ENCODE assay signal across 20 cellular contexts in genomic region chr2:159004849-159005248, GRCh38. TPM values are rescaled to one million over a fixed set of nuclear protein-coding genes. Genes with fewer than 3 reads are reported as not detected.
DNase-seq lines count a peak whose midpoint lies in the region; ATAC-seq and TF ChIP-seq lines count a peak whose summit lies in the region.
"Had no signal": no experiment of that assay in that cellular context is flagged by ENCODE, and none has a peak within 500 bp of the region (broad histone marks: within the 10 kb centered on the region; RNA-seq: fewer than 3 reads in every experiment).

No MANE protein-coding gene starts in this region.

- POLR2A ChIA-PET in Panc1 (lab: Charles Lee) = no interaction called here

- H3K27ac ChIP-seq in Panc1 (ENCODE audit: low read length) = no peak overlapping the region
- H3K27ac ChIP-seq in endodermal cell (ENCODE audit: low read depth, low read length) = no peak overlapping the region
- H3K27ac ChIP-seq: BLaER1, C4-2B had no signal

- no peak for TF ChIP-seq CTCF in Panc1 (IDR thresholded peaks at IDR 0.05)
- TF ChIP-seq CTCF in endodermal cell (conservative IDR thresholded peaks at IDR 0.05) = no peak

- peaks cover 30% of the 10 kb centered on the region for H3K36me3 Mint-ChIP-seq in endodermal cell (ENCODE audit: low read depth)
- H3K36me3 Mint-ChIP-seq: CD4-positive, CD25-positive, alpha-beta regulatory T cell; CD8-positive, alpha-beta T cell had no signal

- no peak overlapping the region for H3K9ac ChIP-seq in endodermal cell (ENCODE audit: extremely low read depth, low read length, poor library complexity, severe bottlenecking)
- H3K9ac ChIP-seq: BLaER1 had no signal

- no peaks in the 10 kb centered on the region for H3K27me3 Mint-ChIP-seq in endodermal cell (ENCODE audit: insufficient read depth)
- H3K27me3 Mint-ChIP-seq: CD4-positive, CD25-positive, alpha-beta regulatory T cell had no signal

- H3K9me3 ChIP-seq in Panc1 (ENCODE audit: control insufficient read depth, insufficient read depth, low read depth, low read length) = no peaks in the 10 kb centered on the region
- peaks cover 68% of the 10 kb centered on the region for H3K9me3 ChIP-seq in endodermal cell (ENCODE audit: control insufficient read depth, low read length)

- BruUV-seq in Panc1 (replicated peaks; lab: Mats Ljungman, UMichigan) = TSS peak; percentile 12

- H3K27ac Mint-ChIP-seq in endodermal cell = no peak overlapping the region
- H3K27ac Mint-ChIP-seq: B cell; CD4-positive, CD25-positive, alpha-beta regulatory T cell; CD8-positive, alpha-beta T cell; GM23338; H9 had no signal

- CTCF ChIA-PET in Panc1 (lab: Charles Lee) = no interaction called here

- DNase-seq in Panc1 (ENCODE audit: low read depth, low spot score) = no peak
- no peak for DNase-seq in endodermal cell
- DNase-seq in myocyte (ENCODE audit: low read depth) = peak; percentile 60
- DNase-seq in stimulated activated CD4-positive, alpha-beta T cell treated with anti-CD3 and anti-CD28 coated beads, Interleukin-15, amount 100 ng/mL, for 24 hours = no peak
- no peak for DNase-seq in LoVo (ENCODE audit: low spot score)
- DNase-seq: Caco-2; CD4-positive, CD25-positive, alpha-beta regulatory T cell; CD8-positive, alpha-beta T cell; DMS79; EL; GDM1; H9; HFFc6 had no signal

- H3K4me1 ChIP-seq in Panc1 (ENCODE audit: control insufficient read depth, insufficient read depth, low read length) (peaks cover 4% of the 10 kb centered on the region; the same call in 1 of the 2 replicates), endodermal cell (ENCODE audit: control insufficient read depth, insufficient read depth, low read length) (peaks cover 6% of the 10 kb centered on the region)
- H3K4me1 ChIP-seq: Caco-2 had no signal

- no peak overlapping the region for H3K4me3 Mint-ChIP-seq in endodermal cell
- H3K4me3 Mint-ChIP-seq: B cell; CD8-positive, alpha-beta T cell; GM23338; H9; HFFc6 had no signal

- peaks cover 32% of the 10 kb centered on the region for H3K9me3 Mint-ChIP-seq in endodermal cell
- H3K9me3 Mint-ChIP-seq: HFFc6 had no signal

- H3K27me3 ChIP-seq in Panc1 (ENCODE audit: control insufficient read depth, insufficient read depth, low read length) (no peaks in the 10 kb centered on the region), endodermal cell (ENCODE audit: control insufficient read depth, insufficient read depth, low read length, poor library complexity, severe bottlenecking) (no peaks in the 10 kb centered on the region)
- H3K27me3 ChIP-seq: BLaER1 had no signal

- in situ Hi-C loops in Panc1 (cut with HindIII; ENCODE audit: low pct_unique_long_range_greater_than_20kb, low sequenced_read_pairs) = no loop called here

- ATAC-seq in Panc1 (no peak), GM21381 (IDR thresholded peaks at IDR 0.05; ENCODE audit: unreplicated experiment) (no peak)
- ATAC-seq: CD8-positive, alpha-beta T cell; GM12878; GM23338; HCT116 had no signal

- H3K36me3 ChIP-seq in Panc1 (ENCODE audit: control insufficient read depth, insufficient read depth, low read length) = no peaks in the 10 kb centered on the region; the same call in 1 of the 2 replicates
- peaks cover 82% of the 10 kb centered on the region for H3K36me3 ChIP-seq in endodermal cell (ENCODE audit: control insufficient read depth, insufficient read depth, low read length)

- peaks cover 7% of the 10 kb centered on the region for H3K4me1 Mint-ChIP-seq in endodermal cell
- H3K4me1 Mint-ChIP-seq: B cell; CD4-positive, CD25-positive, alpha-beta regulatory T cell; GM23338; H9 had no signal

- intact Hi-C loops in Panc1 (cut with micrococcal nuclease; ENCODE audit: unreplicated experiment) = no loop called here

- WGBS in endodermal cell (ENCODE audit: insufficient coverage in 1 of 2, insufficient read length in 1 of 2), 2 experiments = 94 to 100% methylated on average over 1 to 6 of the region's 6 CpGs

- H3K4me3 ChIP-seq in Panc1 (ENCODE audit: low read depth in 2 of 2, low read length in 2 of 2) = no peak overlapping the region
- H3K4me3 ChIP-seq in endodermal cell (ENCODE audit: low read length) = peak overlapping the region; percentile 67
- H3K4me3 ChIP-seq: BLaER1, GM12878, GM23338 had no signal

RNA-seq across cellular contexts. Expression of gene TANC1, which starts 36.4 kb away (rescaled TPM):
- total RNA-seq in Panc1 (2021; ENCODE audit: unreplicated experiment) (44.3 TPM), endodermal cell (1 to 10 TPM; 2.9 to 9.5 TPM), myocyte (19.1 and 20.1 TPM in 2 replicates)
- polyA plus RNA-seq in Panc1 (2012; ENCODE audit: insufficient read length) = 28.6 TPM
- polyA plus RNA-seq in endodermal cell (2013, experiment 1 of 2) = 15.0 TPM
- polyA plus RNA-seq in endodermal cell (2013, experiment 2 of 2) = 15.6 TPM
- polyA plus RNA-seq in myocyte (2012) = 14.2 TPM
- total RNA-seq: B cell had no signal
